1 cellular context compared by ENCODE assay signal in the genomic region with DNA sequence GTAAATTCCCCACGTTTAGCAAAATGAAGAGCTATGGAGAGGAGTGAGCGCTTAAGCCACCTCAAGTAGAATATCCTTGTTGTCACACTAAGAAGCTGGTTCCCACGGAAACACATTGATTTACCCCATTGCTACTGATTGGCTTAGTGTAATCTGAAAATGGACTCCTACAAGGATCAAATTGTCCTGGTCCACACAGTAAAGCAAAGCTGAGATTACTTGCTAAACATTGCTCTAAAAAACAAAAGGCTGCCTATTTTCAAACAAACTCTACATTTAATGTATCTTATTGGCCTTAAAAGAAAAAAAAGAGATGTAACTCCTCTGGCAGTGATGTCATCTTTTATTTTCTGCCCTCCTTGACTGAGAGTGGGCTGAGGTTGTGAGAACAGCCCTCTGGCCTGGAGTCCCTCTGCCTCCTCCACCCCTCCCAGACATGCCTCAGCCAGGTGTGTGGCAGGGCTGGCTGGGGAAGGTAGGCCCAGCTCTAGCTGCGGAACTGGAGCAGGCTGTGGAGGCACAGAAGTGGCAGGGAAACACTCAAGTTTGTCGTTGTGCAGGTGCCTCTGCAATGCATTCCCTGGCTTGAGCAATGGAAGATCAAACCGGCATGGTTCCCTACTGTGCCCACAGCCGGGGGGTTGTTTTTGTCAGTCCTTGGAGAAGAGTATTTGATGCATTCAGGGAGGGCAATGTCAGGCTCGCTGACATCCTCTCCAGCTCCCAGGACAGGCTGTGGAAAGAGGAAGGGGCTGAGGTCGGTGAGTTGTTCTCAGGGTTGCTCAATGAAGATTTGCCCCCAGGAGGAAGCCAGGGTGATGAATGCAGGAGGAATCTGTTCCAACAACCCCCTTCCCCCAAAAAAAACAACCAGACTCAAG.
A peak's percentile ranks its signal among the peaks of the same experiment; 100 is the strongest.
TF ChIP-seq lines count a peak whose summit lies in the region.

No MANE protein-coding gene starts in this region.

TF ChIP-seq in HEK293, 187 proteins besides CTCF, POLR2A, EP300 and RAD21 (continued from another document and continues in another):
- peak; percentile 32; the same call in 1 of the 2 replicates for TF ChIP-seq PATZ1 (tag by site-specific recombination; IDR thresholded peaks at IDR 0.05)
- TF ChIP-seq, protein P1, sequence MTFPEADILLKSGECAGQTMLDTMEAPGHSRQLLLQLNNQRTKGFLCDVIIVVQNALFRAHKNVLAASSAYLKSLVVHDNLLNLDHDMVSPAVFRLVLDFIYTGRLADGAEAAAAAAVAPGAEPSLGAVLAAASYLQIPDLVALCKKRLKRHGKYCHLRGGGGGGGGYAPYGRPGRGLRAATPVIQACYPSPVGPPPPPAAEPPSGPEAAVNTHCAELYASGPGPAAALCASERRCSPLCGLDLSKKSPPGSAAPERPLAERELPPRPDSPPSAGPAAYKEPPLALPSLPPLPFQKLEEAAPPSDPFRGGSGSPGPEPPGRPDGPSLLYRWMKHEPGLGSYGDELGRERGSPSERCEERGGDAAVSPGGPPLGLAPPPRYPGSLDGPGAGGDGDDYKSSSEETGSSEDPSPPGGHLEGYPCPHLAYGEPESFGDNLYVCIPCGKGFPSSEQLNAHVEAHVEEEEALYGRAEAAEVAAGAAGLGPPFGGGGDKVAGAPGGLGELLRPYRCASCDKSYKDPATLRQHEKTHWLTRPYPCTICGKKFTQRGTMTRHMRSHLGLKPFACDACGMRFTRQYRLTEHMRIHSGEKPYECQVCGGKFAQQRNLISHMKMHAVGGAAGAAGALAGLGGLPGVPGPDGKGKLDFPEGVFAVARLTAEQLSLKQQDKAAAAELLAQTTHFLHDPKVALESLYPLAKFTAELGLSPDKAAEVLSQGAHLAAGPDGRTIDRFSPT (tag by site-specific recombination; IDR thresholded peaks at IDR 0.05), result peak; percentile 80; the same call in 1 of the 2 replicates
- TF ChIP-seq, protein P2, sequence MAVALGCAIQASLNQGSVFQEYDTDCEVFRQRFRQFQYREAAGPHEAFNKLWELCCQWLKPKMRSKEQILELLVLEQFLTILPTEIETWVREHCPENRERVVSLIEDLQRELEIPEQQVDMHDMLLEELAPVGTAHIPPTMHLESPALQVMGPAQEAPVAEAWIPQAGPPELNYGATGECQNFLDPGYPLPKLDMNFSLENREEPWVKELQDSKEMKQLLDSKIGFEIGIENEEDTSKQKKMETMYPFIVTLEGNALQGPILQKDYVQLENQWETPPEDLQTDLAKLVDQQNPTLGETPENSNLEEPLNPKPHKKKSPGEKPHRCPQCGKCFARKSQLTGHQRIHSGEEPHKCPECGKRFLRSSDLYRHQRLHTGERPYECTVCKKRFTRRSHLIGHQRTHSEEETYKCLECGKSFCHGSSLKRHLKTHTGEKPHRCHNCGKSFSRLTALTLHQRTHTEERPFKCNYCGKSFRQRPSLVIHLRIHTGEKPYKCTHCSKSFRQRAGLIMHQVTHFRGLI (tag by site-specific recombination; IDR thresholded peaks at IDR 0.05), result no peak
- TF ChIP-seq ZNF19 (tag by site-specific recombination; IDR thresholded peaks at IDR 0.05; ENCODE audit: low read depth), result no peak
- no peak for TF ChIP-seq ZNF350 (tag by site-specific recombination; IDR thresholded peaks at IDR 0.05)
- TF ChIP-seq, protein P3, sequence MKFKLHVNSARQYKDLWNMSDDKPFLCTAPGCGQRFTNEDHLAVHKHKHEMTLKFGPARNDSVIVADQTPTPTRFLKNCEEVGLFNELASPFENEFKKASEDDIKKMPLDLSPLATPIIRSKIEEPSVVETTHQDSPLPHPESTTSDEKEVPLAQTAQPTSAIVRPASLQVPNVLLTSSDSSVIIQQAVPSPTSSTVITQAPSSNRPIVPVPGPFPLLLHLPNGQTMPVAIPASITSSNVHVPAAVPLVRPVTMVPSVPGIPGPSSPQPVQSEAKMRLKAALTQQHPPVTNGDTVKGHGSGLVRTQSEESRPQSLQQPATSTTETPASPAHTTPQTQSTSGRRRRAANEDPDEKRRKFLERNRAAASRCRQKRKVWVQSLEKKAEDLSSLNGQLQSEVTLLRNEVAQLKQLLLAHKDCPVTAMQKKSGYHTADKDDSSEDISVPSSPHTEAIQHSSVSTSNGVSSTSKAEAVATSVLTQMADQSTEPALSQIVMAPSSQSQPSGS (tag by site-specific recombination; IDR thresholded peaks at IDR 0.05; ENCODE audit: low read depth), result peak; percentile 87
- no peak for TF ChIP-seq ZNF521 (tag by site-specific recombination; IDR thresholded peaks at IDR 0.05)
- TF ChIP-seq, protein P4, sequence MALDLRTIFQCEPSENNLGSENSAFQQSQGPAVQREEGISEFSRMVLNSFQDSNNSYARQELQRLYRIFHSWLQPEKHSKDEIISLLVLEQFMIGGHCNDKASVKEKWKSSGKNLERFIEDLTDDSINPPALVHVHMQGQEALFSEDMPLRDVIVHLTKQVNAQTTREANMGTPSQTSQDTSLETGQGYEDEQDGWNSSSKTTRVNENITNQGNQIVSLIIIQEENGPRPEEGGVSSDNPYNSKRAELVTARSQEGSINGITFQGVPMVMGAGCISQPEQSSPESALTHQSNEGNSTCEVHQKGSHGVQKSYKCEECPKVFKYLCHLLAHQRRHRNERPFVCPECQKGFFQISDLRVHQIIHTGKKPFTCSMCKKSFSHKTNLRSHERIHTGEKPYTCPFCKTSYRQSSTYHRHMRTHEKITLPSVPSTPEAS (tag by site-specific recombination; IDR thresholded peaks at IDR 0.05), result no peak
- TF ChIP-seq ZNF426 (tag by site-specific recombination; IDR thresholded peaks at IDR 0.05), result no peak
- no peak for TF ChIP-seq ZNF76 (tag by site-specific recombination; IDR thresholded peaks at IDR 0.05; ENCODE audit: borderline replicate concordance, low read depth)
- TF ChIP-seq ZNF677 (tag by site-specific recombination; IDR thresholded peaks at IDR 0.05), result no peak
- TF ChIP-seq, protein P5, sequence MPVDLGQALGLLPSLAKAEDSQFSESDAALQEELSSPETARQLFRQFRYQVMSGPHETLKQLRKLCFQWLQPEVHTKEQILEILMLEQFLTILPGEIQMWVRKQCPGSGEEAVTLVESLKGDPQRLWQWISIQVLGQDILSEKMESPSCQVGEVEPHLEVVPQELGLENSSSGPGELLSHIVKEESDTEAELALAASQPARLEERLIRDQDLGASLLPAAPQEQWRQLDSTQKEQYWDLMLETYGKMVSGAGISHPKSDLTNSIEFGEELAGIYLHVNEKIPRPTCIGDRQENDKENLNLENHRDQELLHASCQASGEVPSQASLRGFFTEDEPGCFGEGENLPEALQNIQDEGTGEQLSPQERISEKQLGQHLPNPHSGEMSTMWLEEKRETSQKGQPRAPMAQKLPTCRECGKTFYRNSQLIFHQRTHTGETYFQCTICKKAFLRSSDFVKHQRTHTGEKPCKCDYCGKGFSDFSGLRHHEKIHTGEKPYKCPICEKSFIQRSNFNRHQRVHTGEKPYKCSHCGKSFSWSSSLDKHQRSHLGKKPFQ (tag by site-specific recombination; IDR thresholded peaks at IDR 0.05), result no peak
- no peak for TF ChIP-seq ZNF155 (tag by site-specific recombination; IDR thresholded peaks at IDR 0.05)
- TF ChIP-seq ZFHX2 (tag by site-specific recombination; conservative IDR thresholded peaks at IDR 0.05), result no peak; the same call in 1 of the 2 replicates
- TF ChIP-seq REST (tag by site-specific recombination; IDR thresholded peaks at IDR 0.05), result no peak
- peak; percentile 25; the same call in 1 of the 2 replicates for TF ChIP-seq TSHZ1 (tag by site-specific recombination; IDR thresholded peaks at IDR 0.05; ENCODE audit: borderline replicate concordance)
- TF ChIP-seq ZNF600 (tag by site-specific recombination; IDR thresholded peaks at IDR 0.05), result peak; percentile 79
- 0 out of 2 replicates have a peak, but pooled peaks have one; percentile 31 for TF ChIP-seq IKZF3 (tag by site-specific recombination; IDR thresholded peaks at IDR 0.05)
- TF ChIP-seq, protein P6, sequence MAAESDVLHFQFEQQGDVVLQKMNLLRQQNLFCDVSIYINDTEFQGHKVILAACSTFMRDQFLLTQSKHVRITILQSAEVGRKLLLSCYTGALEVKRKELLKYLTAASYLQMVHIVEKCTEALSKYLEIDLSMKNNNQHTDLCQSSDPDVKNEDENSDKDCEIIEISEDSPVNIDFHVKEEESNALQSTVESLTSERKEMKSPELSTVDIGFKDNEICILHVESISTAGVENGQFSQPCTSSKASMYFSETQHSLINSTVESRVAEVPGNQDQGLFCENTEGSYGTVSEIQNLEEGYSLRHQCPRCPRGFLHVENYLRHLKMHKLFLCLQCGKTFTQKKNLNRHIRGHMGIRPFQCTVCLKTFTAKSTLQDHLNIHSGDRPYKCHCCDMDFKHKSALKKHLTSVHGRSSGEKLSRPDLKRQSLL (tag by site-specific recombination; IDR thresholded peaks at IDR 0.05), result peak; percentile 86
- TF ChIP-seq ZBTB10 (tag by site-specific recombination; IDR thresholded peaks at IDR 0.05), result no peak
- no peak for TF ChIP-seq OSR2 (tag by site-specific recombination; IDR thresholded peaks at IDR 0.05)
- peak; percentile 24; the same call in 1 of the 2 replicates for TF ChIP-seq ZBTB17 (tag by site-specific recombination; IDR thresholded peaks at IDR 0.05)
